In genomic region chr19:40592170-40592569, GRCh38 we compare ENCODE assay signal across 8 cellular contexts. TPM values are rescaled to one million over a fixed set of nuclear protein-coding genes. Genes with fewer than 3 reads are reported as not detected.
A peak's percentile ranks its signal among the peaks of the same experiment; 100 is the strongest.
DNase-seq lines count a peak whose midpoint lies in the region; ATAC-seq, FAIRE-seq and TF ChIP-seq lines count a peak whose summit lies in the region.

No MANE protein-coding gene starts in this region.

- peak; percentile 75 for ATAC-seq in CD8-positive, alpha-beta T cell
- no peak for ATAC-seq in GM21619 (IDR thresholded peaks at IDR 0.05; ENCODE audit: unreplicated experiment)

- peaks cover 10% of the 10 kb centered on the region for H3K4me1 Mint-ChIP-seq in CD8-positive, alpha-beta T cell (ENCODE audit: low read depth)
- peaks cover 25% of the 10 kb centered on the region for H3K4me1 Mint-ChIP-seq in HFFc6 (ENCODE audit: low read depth)

- no peak overlapping the region for H3K4me3 ChIP-seq in CD8-positive, alpha-beta T cell (ENCODE audit: low read depth, low read length)
- no peak overlapping the region for H3K4me3 ChIP-seq in epithelial cell of esophagus (ENCODE audit: low read length)

- H3K9me3 Mint-ChIP-seq in CD8-positive, alpha-beta T cell = no peaks in the 10 kb centered on the region
- H3K9me3 Mint-ChIP-seq in HFFc6 = no peaks in the 10 kb centered on the region; the same call in 1 of the 2 replicates

- no peak for DNase-seq in CD8-positive, alpha-beta T cell
- peak; percentile 75 for DNase-seq in HFFc6
- DNase-seq in NOMO-1 treated with dmso at 0.1 percent for 144 hours (lab: John Stamatoyannopoulos, UW; ENCODE audit: unreplicated experiment) = peak; percentile 24
- DNase-seq in epithelial cell of esophagus (ENCODE audit: low read depth) = peak; percentile 80
- peak; percentile 38 for DNase-seq in urothelium cell line (ENCODE audit: low spot score)
- no peak for DNase-seq in GF-D8 (lab: John Stamatoyannopoulos, UW)
- no peak for DNase-seq in activated T-cell treated with anti-CD3 and anti-CD28 coated beads, Interleukin-2, amount 50 U/mL, for 48 hours

- H3K36me3 Mint-ChIP-seq in CD8-positive, alpha-beta T cell = peaks cover 28% of the 10 kb centered on the region
- H3K36me3 Mint-ChIP-seq in HFFc6 (ENCODE audit: low read depth) = peaks cover 26% of the 10 kb centered on the region

- H3K4me3 Mint-ChIP-seq in CD8-positive, alpha-beta T cell = no peak overlapping the region
- H3K4me3 Mint-ChIP-seq in HFFc6 = no peak overlapping the region

- CTCF ChIA-PET in CD8-positive, alpha-beta T cell (lab: Charles Lee) = interaction anchor here (0.7 to 1.0 kb wide), 2 partner anchors 42 to 284 kb away, joined by 3 read pairs; no protein-coding TSS in a partner anchor

- peaks cover 3% of the 10 kb centered on the region for H3K27me3 Mint-ChIP-seq in CD8-positive, alpha-beta T cell (ENCODE audit: low read depth)
- peaks cover 7% of the 10 kb centered on the region for H3K27me3 Mint-ChIP-seq in HFFc6 (ENCODE audit: insufficient read depth)

- H3K36me3 ChIP-seq in CD8-positive, alpha-beta T cell (ENCODE audit: insufficient read depth, low read length) = no peaks in the 10 kb centered on the region

- no peak for FAIRE-seq in urothelium cell line (lab: Jason Lieb, UNC)

- no peak overlapping the region for H3K27ac ChIP-seq in CD8-positive, alpha-beta T cell (ENCODE audit: low read depth, low read length)

- H3K9me3 ChIP-seq in CD8-positive, alpha-beta T cell (ENCODE audit: low read length) = no peaks in the 10 kb centered on the region

- no peak for TF ChIP-seq CTCF in CD8-positive, alpha-beta T cell (IDR thresholded peaks at IDR 0.05)
- TF ChIP-seq CTCF in HFFc6 (IDR thresholded peaks at IDR 0.05) (no peak), epithelial cell of esophagus (IDR thresholded peaks at IDR 0.05; ENCODE audit: insufficient read depth, low read depth, low read length, missing control alignments) (no peak)

- intact Hi-C loops in CD8-positive, alpha-beta T cell (cut with DNase I, micrococcal nuclease) = no loop called here

- POLR2A ChIA-PET in CD8-positive, alpha-beta T cell (lab: Charles Lee) = no interaction called here

- H3K27me3 ChIP-seq in CD8-positive, alpha-beta T cell (ENCODE audit: insufficient read depth, low read length) = peaks cover under 1% of the 10 kb centered on the region

- H3K4me1 ChIP-seq in CD8-positive, alpha-beta T cell (ENCODE audit: insufficient read depth, low read length) = peaks cover 10% of the 10 kb centered on the region

- no peak overlapping the region for H3K27ac Mint-ChIP-seq in CD8-positive, alpha-beta T cell
- no peak overlapping the region for H3K27ac Mint-ChIP-seq in HFFc6

RNA-seq across cellular contexts. Expression of gene LTBP4, which starts 9.0 kb away (rescaled TPM):
- total RNA-seq in CD8-positive, alpha-beta T cell = 100 to 1,000 TPM in 1 of 2 experiments, 10 to 100 TPM in 1; 86.0 to 107 TPM
- total RNA-seq in HFFc6 (2021; fragmentation: NEBNext Ultra II Directional; extraction: Animal tissue kit (Norgen Biotek cat#: 25700)) = 10 to 100 TPM; 36.6 to 54.9 (median 51.4) TPM

RNA-seq across cellular contexts. Expression of gene SHKBP1, which starts 15.5 kb away (rescaled TPM):
- 10 to 100 TPM; 93.8 to 95.3 TPM for total RNA-seq in CD8-positive, alpha-beta T cell
- 10 to 100 TPM; 58.5 to 95.2 (median 83.0) TPM for total RNA-seq in HFFc6 (2021; fragmentation: NEBNext Ultra II Directional; extraction: Animal tissue kit (Norgen Biotek cat#: 25700))

Comparison
In these comparisons a context has a peak if more than half of its experiments do, and no peak if none do; other contexts are left out.
1. DNase-seq: peak in HFFc6 (single experiment), NOMO-1 treated with dmso at 0.1 percent for 144 hours (single experiment), epithelial cell of esophagus (single experiment) and urothelium cell line (single experiment); none in CD8-positive, alpha-beta T cell (0 of 7), GF-D8 (single experiment) and activated T-cell treated with anti-CD3 and anti-CD28 coated beads, Interleukin-2, amount 50 U/mL, for 48 hours (0 of 2).